33 cellular contexts compared by ENCODE assay signal in the genomic region with DNA sequence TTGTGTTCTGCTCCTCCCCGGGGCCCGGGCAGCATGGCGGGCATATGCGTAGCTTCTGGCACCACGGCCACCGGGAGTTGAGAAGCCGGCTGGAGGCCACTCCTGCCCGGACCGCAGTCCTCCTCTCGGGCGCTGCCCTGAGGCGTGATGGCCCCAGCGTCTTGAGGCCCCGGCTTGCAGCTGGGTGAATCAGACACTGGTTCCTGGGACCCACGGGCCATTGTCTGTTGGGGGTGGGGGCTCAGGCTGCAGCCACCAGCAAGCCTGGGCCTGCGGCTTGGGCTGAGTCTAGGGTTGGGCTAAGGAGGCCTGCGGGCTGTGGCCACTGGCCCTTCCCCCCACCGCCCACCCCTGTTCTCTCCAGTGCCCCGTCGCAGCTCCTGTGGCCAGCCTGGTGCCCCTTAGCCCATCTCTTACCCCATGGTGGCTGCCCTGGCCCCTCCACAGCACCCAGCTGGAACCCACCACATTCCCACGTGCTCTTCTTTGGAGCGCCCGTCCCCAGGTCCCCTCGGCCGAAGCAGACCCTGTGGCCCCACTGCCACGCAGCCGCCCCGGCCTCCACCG.
"Had no signal": no experiment of that assay in that cellular context is flagged by ENCODE, and none has a peak within 500 bp of the region (broad histone marks: within the 10 kb centered on the region; RNA-seq: fewer than 3 reads in every experiment).

No MANE protein-coding gene starts in this region.

- H3K4me3 ChIP-seq: Peyer's patch, SJCRH30, SK-N-MC had no signal

- H3K27me3 ChIP-seq: Peyer's patch, SJCRH30 had no signal

- H3K9me3 ChIP-seq: Peyer's patch, SJCRH30 had no signal

- ATAC-seq: activated naive CD8-positive, alpha-beta T cell treated with anti-CD3 and anti-CD28 coated beads, Interleukin-2, amount 50 U/mL, for 24 hours; activated T-cell treated with anti-CD3 and anti-CD28 coated beads, Interleukin-2, amount 50 U/mL, for 4 hours; PC-3 had no signal

- H3K4me1 ChIP-seq: SJCRH30 had no signal

- DNase-seq: activated B cell treated with CpG ODN at 0.5 μM for 24 hours; activated CD4-positive, alpha-beta memory T cell treated with anti-CD3 and anti-CD28 coated beads for 36 hours; activated CD4-positive, alpha-beta T cell treated with anti-CD3 and anti-CD28 coated beads for 4 hours; activated CD4-positive, alpha-beta T cell treated with anti-CD3 and anti-CD28 coated beads, Interleukin-2, amount 50 U/mL, for 1 hour; activated CD4-positive, CD25-positive, alpha-beta regulatory T cell treated with anti-CD3 and anti-CD28 coated beads, Interleukin-2, amount 50 U/mL, for 72 hours; activated CD8-positive, alpha-beta memory T cell treated with anti-CD3 and anti-CD28 coated beads, Interleukin-2, amount 50 U/mL, for 4 hours; activated gamma-delta T cell treated with Interleukin-2 at 50 U/mL for 16 hours; activated naive CD4-positive, alpha-beta T cell treated with anti-CD3 and anti-CD28 coated beads, Interleukin-2, amount 10 ng/mL, durations not matched to agents 7 days and 5 days; activated naive CD8-positive, alpha-beta T cell treated with anti-CD3 and anti-CD28 coated beads, Interleukin-2, amount 50 U/mL, for 24 hours; activated T-cell treated with anti-CD3 and anti-CD28 coated beads for 4 hours; activated T-cell treated with anti-CD3 and anti-CD28 coated beads, Interleukin-2, amount 50 U/mL, for 4 hours; anterior cingulate cortex; central memory CD4-positive, alpha-beta T cell; IMR-90; Karpas-422; KBM-7; NCI-H1048; NCI-H1105 treated with DMSO at 0.1 percent for 48 hours; NCI-H1436 treated with DMSO at 0.1 percent for 48 hours; NCI-H1694 treated with DMSO at 0.1 percent for 48 hours; NCI-H2029; NCI-H2171; NCI-H510A; NCI-H526; NCI-H748 treated with DMSO at 0.1 percent for 48 hours; NK-92 treated with Interleukin-12 subunit alpha and Interleukin-12 subunit beta, amount 100 ng/mL, for 24 hours; PC-3; Peyer's patch; RPMI8226; SHP77; SJCRH30 had no signal

- H3K27ac ChIP-seq: Peyer's patch, SJCRH30, SK-N-MC, VCaP had no signal
